ENCODE assay signal across 12 cellular contexts in the genomic region with DNA sequence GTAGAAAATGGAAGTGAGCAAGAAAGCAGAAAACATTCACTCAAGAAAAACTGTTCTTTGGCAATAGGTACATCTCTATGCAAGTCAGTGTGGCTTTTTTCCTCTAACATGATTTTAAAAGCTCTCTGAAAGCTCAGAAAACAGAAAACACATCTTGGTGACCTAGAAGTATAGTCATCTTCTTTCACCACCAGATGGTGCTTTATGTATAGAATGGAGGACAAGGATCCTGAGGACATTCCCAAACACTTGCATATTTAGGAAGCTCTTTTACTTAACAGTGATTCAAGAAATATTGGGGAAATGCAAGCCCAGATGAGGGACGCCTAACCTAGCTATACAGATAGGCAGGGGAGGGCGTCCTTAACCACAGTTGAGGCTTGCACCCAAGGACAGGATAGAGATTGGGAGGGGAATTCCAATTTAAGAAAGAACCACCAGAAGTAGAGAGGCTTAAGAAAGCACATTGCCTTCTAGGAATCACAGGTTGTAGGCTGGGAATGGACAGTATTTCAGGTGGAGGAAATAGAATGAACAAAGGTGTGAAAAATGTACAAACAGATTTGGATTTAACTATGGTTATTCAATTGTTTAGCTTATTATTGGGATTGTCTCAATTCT. TPM values are rescaled to one million over a fixed set of nuclear protein-coding genes. Genes with fewer than 3 reads are reported as not detected.
DNase-seq lines count a peak whose midpoint lies in the region; ATAC-seq and TF ChIP-seq lines count a peak whose summit lies in the region.
"Had no signal": no experiment of that assay in that cellular context is flagged by ENCODE, and none has a peak within 500 bp of the region (broad histone marks: within the 10 kb centered on the region; RNA-seq: fewer than 3 reads in every experiment).

No MANE protein-coding gene starts in this region.

- ATAC-seq in left ventricle myocardium superior (no peak), GM18870 (IDR thresholded peaks at IDR 0.05; ENCODE audit: unreplicated experiment) (no peak)

- H3K27ac ChIP-seq in cardiac muscle cell (no peak overlapping the region), tibial artery (no peak overlapping the region), stomach (no peak overlapping the region)
- H3K27ac ChIP-seq: HL-60 had no signal

- H3K4me1 ChIP-seq in cardiac muscle cell (ENCODE audit: low read depth) (no peaks in the 10 kb centered on the region), tibial artery (no peaks in the 10 kb centered on the region), stomach (no peaks in the 10 kb centered on the region)

- WGBS in stomach, 5 donors: 49 to 76% (median 65%) methylated on average over 2 of the region's 2 CpGs

- TF ChIP-seq CTCF in cardiac muscle cell (IDR thresholded peaks at IDR 0.05; ENCODE audit: low read depth, low read length): peak; percentile 54
- TF ChIP-seq CTCF in tibial artery (IDR thresholded peaks at IDR 0.05): peak; percentile 20 to 32
- TF ChIP-seq CTCF in stomach (IDR thresholded peaks at IDR 0.05): no peak

- intact Hi-C loops in left ventricle myocardium superior (cut with micrococcal nuclease) (no loop called here), tibial artery (cut with DNase I; ENCODE audit: low total_unique reads) (no loop called here), stomach (cut with DNase I; ENCODE audit: low total_unique reads) (no loop called here)

- no peak for TF ChIP-seq POLR2A in stomach (IDR thresholded peaks at IDR 0.05)

- H3K4me3 ChIP-seq in cardiac muscle cell: no peak overlapping the region
- H3K4me3 ChIP-seq in tibial artery: no peak overlapping the region
- H3K4me3 ChIP-seq in stomach: no peak overlapping the region

- TF ChIP-seq EP300 in stomach (IDR thresholded peaks at IDR 0.05): no peak

- H3K9me3 ChIP-seq in cardiac muscle cell (ENCODE audit: low read depth) (no peaks in the 10 kb centered on the region), tibial artery (no peaks in the 10 kb centered on the region), stomach (peaks cover 0 to 7% (median 0%) of the 10 kb centered on the region in 4 donors)

- no peaks in the 10 kb centered on the region for H3K36me3 ChIP-seq in cardiac muscle cell
- H3K36me3 ChIP-seq in tibial artery: no peaks in the 10 kb centered on the region
- H3K36me3 ChIP-seq in stomach: no peaks in the 10 kb centered on the region

- DNase-seq in cardiac muscle cell (ENCODE audit: low read depth in 1 of 2, low spot score in 1 of 2) (peak; percentile 22 to 67), left ventricle myocardium superior (no peak), RPMI7951 (ENCODE audit: low read depth) (peak; percentile 54), fibroblast of the conjunctiva (ENCODE audit: low read depth) (peak; percentile 27), tibial artery (no peak), NCI-H1105 treated with DMSO at 0.1 percent for 48 hours (lab: John Stamatoyannopoulos, UW) (no peak), stomach (no peak)
- DNase-seq: activated T-cell treated with anti-CD3 and anti-CD28 coated beads, Interleukin-2, amount 50 U/mL, for 24 hours; CD8-positive, alpha-beta memory T cell; RPMI8226 had no signal

- H3K27me3 ChIP-seq in cardiac muscle cell (no peaks in the 10 kb centered on the region), tibial artery (no peaks in the 10 kb centered on the region), stomach (no peaks in the 10 kb centered on the region)

RNA-seq across cellular contexts. Expression of a gene that starts 13.8 kb away (rescaled TPM):
- total RNA-seq in cardiac muscle cell (2.2 and 3.2 TPM in 2 replicates), left ventricle myocardium superior (0.25 TPM), stomach (1 to 10 TPM in 1 of 5 donors, not detected in 4; 3.3 TPM)
- polyA plus RNA-seq in cardiac muscle cell (1.1 and 2.6 TPM in 2 replicates), stomach (1 to 10 TPM in 1 of 3 donors, under 1 TPM in 2; 0.28 to 1.2 (median 0.56) TPM)
- 0.12 and 0.29 TPM in 2 replicates for total RNA-seq in RPMI7951 (2014; rRNA removed; shearing (Covaris generic))

RNA-seq across cellular contexts. Expression of a gene that starts 58.8 kb away (rescaled TPM):
- total RNA-seq in cardiac muscle cell (39.8 and 55.8 TPM in 2 replicates), left ventricle myocardium superior (54.1 TPM), stomach (100 to 1,000 TPM in 1 of 5 donors, 10 to 100 TPM in 2, 1 to 10 TPM in 1, under 1 TPM in 1; 0.87 to 149 (median 30.1) TPM)
- polyA plus RNA-seq in cardiac muscle cell (98.4 and 111 TPM in 2 replicates), stomach (10 to 100 TPM; 30.7 to 44.5 (median 32.3) TPM)
- total RNA-seq in RPMI7951 (2014; rRNA removed; shearing (Covaris generic)): 129 and 133 TPM in 2 replicates

Comparison
In these comparisons a context has a peak if more than half of its experiments do, and no peak if none do; other contexts are left out.
1. DNase-seq: peak in cardiac muscle cell (2 of 2), RPMI7951 (single experiment) and fibroblast of the conjunctiva (single experiment); none in left ventricle myocardium superior (single experiment), tibial artery (0 of 2), NCI-H1105 treated with DMSO at 0.1 percent for 48 hours (single experiment) and stomach (single experiment).
2. CTCF ChIP-seq: peak in cardiac muscle cell (single experiment) and tibial artery (2 of 2); none in stomach (0 of 7).